In genomic region chr6:11202513-11203305, GRCh38 we compare ENCODE assay signal across 1 cellular context.
TF ChIP-seq lines count a peak whose summit lies in the region.

No MANE protein-coding gene starts in this region.

TF ChIP-seq in SK-N-SH treated with all-trans-retinoic acid at 6 μM for 48 hours, 23 proteins besides CTCF, POLR2A, EP300 and RAD21 (continued from another document):
- TF ChIP-seq CSDC2 (CRISPR knock-in tag; IDR thresholded peaks at IDR 0.05): no peak
- no peak for TF ChIP-seq BACH2 (CRISPR knock-in tag; IDR thresholded peaks at IDR 0.05; ENCODE audit: borderline replicate concordance)
- no peak for TF ChIP-seq ZFP3 (CRISPR knock-in tag; IDR thresholded peaks at IDR 0.05)
- no peak for TF ChIP-seq ISL1 (CRISPR knock-in tag; IDR thresholded peaks at IDR 0.05)
- no peak for TF ChIP-seq ZC3H10 (CRISPR knock-in tag; IDR thresholded peaks at IDR 0.05)
TF ChIP-seq in SK-N-SH treated with all-trans-retinoic acid at 6 μM for 48 hours: peak in this region for 0.
